Comparison of ENCODE assay signal across 28 cellular contexts in genomic region chr15:79397264-79397663, GRCh38. TPM values are rescaled to one million over a fixed set of nuclear protein-coding genes. Genes with fewer than 3 reads are reported as not detected.
DNase-seq lines count a peak whose midpoint lies in the region; TF ChIP-seq lines count a peak whose summit lies in the region.
"Had no signal": no experiment of that assay in that cellular context is flagged by ENCODE, and none has a peak within 500 bp of the region (broad histone marks: within the 10 kb centered on the region; RNA-seq: fewer than 3 reads in every experiment).

No MANE protein-coding gene starts in this region.

- H3K9me3 ChIP-seq in esophagus muscularis mucosa, result no peaks in the 10 kb centered on the region
- H3K9me3 ChIP-seq in osteoblast (ENCODE audit: low read depth, low read length), result no peaks in the 10 kb centered on the region
- H3K9me3 ChIP-seq: A549; BE2C; BLaER1; BLaER1 treated with 17β-estradiol and CSF1 and Interleukin-3, amounts not matched to agents 10 nM and 100 nM; Caco-2 had no signal

- intact Hi-C loops in esophagus muscularis mucosa (cut with DNase I), result no loop called here

- H3K79me2 ChIP-seq in osteoblast (ENCODE audit: insufficient read depth, low read length), result no peaks in the 10 kb centered on the region

- TF ChIP-seq EP300 in esophagus muscularis mucosa (IDR thresholded peaks at IDR 0.05), result no peak

- no peak for TF ChIP-seq CTCF in esophagus muscularis mucosa (IDR thresholded peaks at IDR 0.05)
- no peak for TF ChIP-seq CTCF in osteoblast (IDR thresholded peaks at IDR 0.05; ENCODE audit: extremely low read depth, low read depth, low read length)

- H3K36me3 ChIP-seq in esophagus muscularis mucosa (no peaks in the 10 kb centered on the region), osteoblast (ENCODE audit: insufficient read depth, low read length) (no peaks in the 10 kb centered on the region)
- H3K36me3 ChIP-seq: BE2C; BLaER1; BLaER1 treated with 17β-estradiol and CSF1 and Interleukin-3, amounts not matched to agents 10 nM and 100 nM had no signal

- 87% methylated on average over 2 of the region's 2 CpGs for WGBS in esophagus muscularis mucosa

- H3K4me3 ChIP-seq in esophagus muscularis mucosa (no peak overlapping the region), osteoblast (ENCODE audit: insufficient read depth, low read length) (no peak overlapping the region)
- H3K4me3 ChIP-seq: A549; BLaER1; BLaER1 treated with 17β-estradiol and CSF1 and Interleukin-3, amounts not matched to agents 10 nM and 100 nM had no signal

- no peak overlapping the region for H2AFZ ChIP-seq in osteoblast (ENCODE audit: low read length)

- H3K27ac ChIP-seq in esophagus muscularis mucosa (replicated peaks in 1 of 4), result no peak overlapping the region
- H3K27ac ChIP-seq in osteoblast (ENCODE audit: low read depth, low read length), result no peak overlapping the region
- H3K27ac ChIP-seq: 22Rv1; A549; BLaER1; BLaER1 treated with 17β-estradiol and CSF1 and Interleukin-3, amounts not matched to agents 10 nM and 100 nM; C4-2B had no signal

- peak; percentile 53 for DNase-seq in esophagus muscularis mucosa (ENCODE audit: extremely low spot score)
- DNase-seq in osteoblast (ENCODE audit: insufficient read length, low spot score, missing footprints), result peak; percentile 58
- no peak for DNase-seq in activated CD8-positive, alpha-beta memory T cell treated with anti-CD3 and anti-CD28 coated beads for 24 hours
- no peak for DNase-seq in kidney glomerular epithelial cell (lab: John Stamatoyannopoulos, UW)
- DNase-seq: 8988T; ACHN; AML-193; BE2C; C1 segment of cervical spinal cord; Caco-2; Calu3; CD4-positive, alpha-beta memory T cell; CD4-positive, alpha-beta T cell; CD4-positive, CD25-positive, alpha-beta regulatory T cell; CD8-positive, alpha-beta memory T cell; CD8-positive, alpha-beta T cell; COR-L47; DMS 273 treated with DMSO at 0.1 percent for 48 hours; DMS153; DMS53; DMS79; DMS79 treated with DMSO at 0.1 percent for 48 hours; EL had no signal

- peaks cover 0 to 24% (median 15%) of the 10 kb centered on the region in 4 donors for H3K4me1 ChIP-seq in esophagus muscularis mucosa
- peaks cover 19% of the 10 kb centered on the region for H3K4me1 ChIP-seq in osteoblast (ENCODE audit: insufficient read depth, low read length)
- H3K4me1 ChIP-seq: A549; BLaER1; BLaER1 treated with 17β-estradiol and CSF1 and Interleukin-3, amounts not matched to agents 10 nM and 100 nM; Caco-2 had no signal

- no peak overlapping the region for H3K4me2 ChIP-seq in osteoblast (ENCODE audit: insufficient read depth, low read length)
- H3K4me2 ChIP-seq: A549; BLaER1; BLaER1 treated with 17β-estradiol and CSF1 and Interleukin-3, amounts not matched to agents 10 nM and 100 nM had no signal

- TF ChIP-seq POLR2A in esophagus muscularis mucosa (IDR thresholded peaks at IDR 0.05; ENCODE audit: low read depth), result no peak

- peaks cover 14% of the 10 kb centered on the region for H4K20me1 ChIP-seq in osteoblast (ENCODE audit: insufficient read depth, low read length)
- H4K20me1 ChIP-seq: BLaER1; BLaER1 treated with 17β-estradiol and CSF1 and Interleukin-3, amounts not matched to agents 10 nM and 100 nM had no signal

- H3K27me3 ChIP-seq in esophagus muscularis mucosa (no peaks in the 10 kb centered on the region), osteoblast (ENCODE audit: insufficient read depth, low read length) (no peaks in the 10 kb centered on the region)
- H3K27me3 ChIP-seq: BE2C; BLaER1; BLaER1 treated with 17β-estradiol and CSF1 and Interleukin-3, amounts not matched to agents 10 nM and 100 nM had no signal

RNA-seq across cellular contexts. Expression of gene MINAR1, which starts 34.9 kb away (rescaled TPM):
- total RNA-seq in esophagus muscularis mucosa (under 1 TPM; 0.13 to 0.75 (median 0.46) TPM), osteoblast (2.1 and 2.5 TPM in 2 replicates)

Comparison
In these comparisons a context has a peak if more than half of its experiments do, and no peak if none do; other contexts are left out.
1. DNase-seq: peak in esophagus muscularis mucosa (single experiment) and osteoblast (single experiment); none in activated CD8-positive, alpha-beta memory T cell treated with anti-CD3 and anti-CD28 coated beads for 24 hours (single experiment) and kidney glomerular epithelial cell (single experiment).